In genomic region chr4:48162162-48162561, GRCh38 we compare ENCODE assay signal across 12 cellular contexts. TPM values are rescaled to one million over a fixed set of nuclear protein-coding genes. Genes with fewer than 3 reads are reported as not detected.
A peak's percentile ranks its signal among the peaks of the same experiment; 100 is the strongest.
DNase-seq lines count a peak whose midpoint lies in the region; ATAC-seq, FAIRE-seq and TF ChIP-seq lines count a peak whose summit lies in the region.
"Had no signal": no experiment of that assay in that cellular context is flagged by ENCODE, and none has a peak within 500 bp of the region (broad histone marks: within the 10 kb centered on the region; RNA-seq: fewer than 3 reads in every experiment).

No MANE protein-coding gene starts in this region.

- peaks cover 2% of the 10 kb centered on the region for H3K9me3 Mint-ChIP-seq in activated naive CD8-positive, alpha-beta T cell treated with anti-CD3 and anti-CD28 coated beads, Interleukin-2, amount 50 U/mL, for 24 hours
- H3K9me3 Mint-ChIP-seq: H9 had no signal

- H3K27me3 Mint-ChIP-seq in activated naive CD8-positive, alpha-beta T cell treated with anti-CD3 and anti-CD28 coated beads, Interleukin-2, amount 50 U/mL, for 24 hours = no peaks in the 10 kb centered on the region

- H3K4me1 ChIP-seq in left lung (no peaks in the 10 kb centered on the region), esophagus squamous epithelium (peaks cover 0 to 5% (median 0%) of the 10 kb centered on the region in 3 donors)
- H3K4me1 ChIP-seq: parathyroid adenoma had no signal

- ATAC-seq in activated naive CD8-positive, alpha-beta T cell treated with anti-CD3 and anti-CD28 coated beads, Interleukin-2, amount 50 U/mL, for 24 hours = peak; percentile 54
- peak; percentile 63 for ATAC-seq in left lung
- no peak for ATAC-seq in HG02610 (IDR thresholded peaks at IDR 0.05; ENCODE audit: unreplicated experiment)

- intact Hi-C loops in left lung (cut with DNase I) = no loop called here
- intact Hi-C loops in esophagus squamous epithelium (cut with DNase I) = no loop called here

- peaks cover 0 to 17% of the 10 kb centered on the region in 2 donors for H3K36me3 ChIP-seq in left lung
- H3K36me3 ChIP-seq in esophagus squamous epithelium = peaks cover 0 to 49% (median 0%) of the 10 kb centered on the region in 3 donors

- DNase-seq in A172 (ENCODE audit: low spot score) = peak; percentile 20
- no peak for DNase-seq in GM19239 (ENCODE audit: insufficient read length, low spot score)
- DNase-seq in activated naive CD8-positive, alpha-beta T cell treated with anti-CD3 and anti-CD28 coated beads, Interleukin-2, amount 50 U/mL, for 24 hours = no peak
- no peak for DNase-seq in left lung
- DNase-seq in NCI-H1417 treated with DMSO at 0.1 percent for 48 hours (lab: John Stamatoyannopoulos, UW) = no peak
- no peak for DNase-seq in kidney glomerular epithelial cell (lab: John Stamatoyannopoulos, UW)
- DNase-seq in esophagus squamous epithelium (lab: John Stamatoyannopoulos, UW) = no peak
- DNase-seq: H9, NCI-H1092 treated with DMSO at 0.1 percent for 48 hours had no signal

- H3K9me3 ChIP-seq in left lung (no peaks in the 10 kb centered on the region), esophagus squamous epithelium (no peaks in the 10 kb centered on the region)

- FAIRE-seq in GM19239 (lab: Jason Lieb, UNC) = peak; percentile 55

- H3K4me1 Mint-ChIP-seq in activated naive CD8-positive, alpha-beta T cell treated with anti-CD3 and anti-CD28 coated beads, Interleukin-2, amount 50 U/mL, for 24 hours = peaks cover 24% of the 10 kb centered on the region

- no peak overlapping the region for H3K4me3 Mint-ChIP-seq in activated naive CD8-positive, alpha-beta T cell treated with anti-CD3 and anti-CD28 coated beads, Interleukin-2, amount 50 U/mL, for 24 hours
- H3K4me3 Mint-ChIP-seq: H9 had no signal

- no peak overlapping the region for H3K4me3 ChIP-seq in left lung
- H3K4me3 ChIP-seq in esophagus squamous epithelium = no peak overlapping the region
- H3K4me3 ChIP-seq: BLaER1 treated with 17β-estradiol and CSF1 and Interleukin-3, amounts not matched to agents 10 nM and 100 nM had no signal

- H3K36me3 Mint-ChIP-seq in activated naive CD8-positive, alpha-beta T cell treated with anti-CD3 and anti-CD28 coated beads, Interleukin-2, amount 50 U/mL, for 24 hours (ENCODE audit: low read depth) = peaks cover 21% of the 10 kb centered on the region

- TF ChIP-seq CTCF in left lung (IDR thresholded peaks at IDR 0.05) = no peak
- TF ChIP-seq CTCF in esophagus squamous epithelium (IDR thresholded peaks at IDR 0.05) = no peak

- H3K27me3 ChIP-seq in left lung = no peaks in the 10 kb centered on the region
- no peaks in the 10 kb centered on the region for H3K27me3 ChIP-seq in esophagus squamous epithelium
- H3K27me3 ChIP-seq: BLaER1 treated with 17β-estradiol and CSF1 and Interleukin-3, amounts not matched to agents 10 nM and 100 nM had no signal

- H3K27ac ChIP-seq in left lung (no peak overlapping the region), esophagus squamous epithelium (no peak overlapping the region)
- H3K27ac ChIP-seq: parathyroid adenoma had no signal

- H3K27ac Mint-ChIP-seq in activated naive CD8-positive, alpha-beta T cell treated with anti-CD3 and anti-CD28 coated beads, Interleukin-2, amount 50 U/mL, for 24 hours = no peak overlapping the region
- H3K27ac Mint-ChIP-seq: H9 had no signal

- TF ChIP-seq POLR2A in esophagus squamous epithelium (IDR thresholded peaks at IDR 0.05) = no peak

- 35 to 44% methylated on average over 4 of the region's 4 CpGs for WGBS in esophagus squamous epithelium, 2 donors

RNA-seq across cellular contexts. Expression of gene TXK, which starts 28.1 kb away (rescaled TPM):
- not detected in 2 replicates for total RNA-seq in A172 (2014; rRNA removed; shearing (Covaris generic))
- total RNA-seq in left lung (1 to 10 TPM; 2.4 to 3.0 TPM), esophagus squamous epithelium (1 to 10 TPM; 1.7 to 5.2 (median 3.5) TPM)
